4 cellular contexts compared by ENCODE assay signal in genomic region chr6:116834526-116834925, GRCh38. TPM values are rescaled to one million over a fixed set of nuclear protein-coding genes. Genes with fewer than 3 reads are reported as not detected.
"Had no signal": no experiment of that assay in that cellular context is flagged by ENCODE, and none has a peak within 500 bp of the region (broad histone marks: within the 10 kb centered on the region; RNA-seq: fewer than 3 reads in every experiment).

No MANE protein-coding gene starts in this region.

RNA-seq across cellular contexts. Expression of gene GPRC6A, which starts 5.6 kb away (rescaled TPM):
- total RNA-seq: LHCN-M2, M059J, MCF 10A, NCI-H460 had no signal

RNA-seq across cellular contexts. Expression of gene RFX6, which starts 42.5 kb away (rescaled TPM):
- total RNA-seq: LHCN-M2, M059J, MCF 10A, NCI-H460 had no signal
